Comparison of ENCODE assay signal across 1 cellular context in genomic region chr5:139526309-139527109, GRCh38.
TF ChIP-seq lines count a peak whose summit lies in the region.

No MANE protein-coding gene starts in this region.

TF ChIP-seq in HepG2, 621 proteins besides CTCF, POLR2A, EP300 and RAD21 (continues in another document):
- TF ChIP-seq CSRNP1 (CRISPR knock-in tag; IDR thresholded peaks at IDR 0.05) = peak; percentile 22; the same call in 1 of the 2 replicates
- 0 out of 2 replicates have a peak, but pooled peaks have one; percentile 47 for TF ChIP-seq DZIP1 (CRISPR knock-in tag; IDR thresholded peaks at IDR 0.05)
- TF ChIP-seq ZNF891 (CRISPR knock-in tag; IDR thresholded peaks at IDR 0.05) = peak; percentile 62; the same call in 1 of the 2 replicates
- TF ChIP-seq EEA1 (CRISPR knock-in tag; IDR thresholded peaks at IDR 0.05; ENCODE audit: borderline replicate concordance) = peak; percentile 59; the same call in 1 of the 2 replicates
- TF ChIP-seq SAFB2 (CRISPR knock-in tag; IDR thresholded peaks at IDR 0.05; ENCODE audit: borderline replicate concordance, low read depth) = 0 out of 2 replicates have a peak, but pooled peaks have one; percentile 22
- 0 out of 2 replicates have a peak, but pooled peaks have one; percentile 36 for TF ChIP-seq ZNF263 (CRISPR knock-in tag; IDR thresholded peaks at IDR 0.05)
- 0 out of 2 replicates have a peak, but pooled peaks have one; percentile 9 for TF ChIP-seq FOXC1 (CRISPR knock-in tag; IDR thresholded peaks at IDR 0.05; ENCODE audit: borderline replicate concordance)
- TF ChIP-seq ERF (CRISPR knock-in tag; IDR thresholded peaks at IDR 0.05) = 0 out of 2 replicates have a peak, but pooled peaks have one; percentile 7
- peak; percentile 35; the same call in 1 of the 2 replicates for TF ChIP-seq ARNTL (CRISPR knock-in tag; IDR thresholded peaks at IDR 0.05)
- TF ChIP-seq TMF1 (CRISPR knock-in tag; IDR thresholded peaks at IDR 0.05; ENCODE audit: low read depth) = peak; percentile 64; the same call in 1 of the 2 replicates
- peak; percentile 30 for TF ChIP-seq HNF4A (CRISPR knock-in tag; IDR thresholded peaks at IDR 0.05)
- peak; percentile 31; the same call in 1 of the 2 replicates for TF ChIP-seq ZNF546 (CRISPR knock-in tag; conservative IDR thresholded peaks at IDR 0.05)
- TF ChIP-seq ZNF230 (CRISPR knock-in tag; IDR thresholded peaks at IDR 0.05) = peak; percentile 57; the same call in 1 of the 2 replicates
- TF ChIP-seq ZFP91 (CRISPR knock-in tag; IDR thresholded peaks at IDR 0.05; ENCODE audit: borderline replicate concordance) = peak; percentile 43; the same call in 1 of the 2 replicates
- 0 out of 2 replicates have a peak, but pooled peaks have one; percentile 34 for TF ChIP-seq TARDBP (CRISPR knock-in tag; IDR thresholded peaks at IDR 0.05)
- TF ChIP-seq ZFP90 (CRISPR knock-in tag; IDR thresholded peaks at IDR 0.05; ENCODE audit: borderline replicate concordance) = peak; percentile 51; the same call in 1 of the 2 replicates
- TF ChIP-seq ISL2 (CRISPR knock-in tag; IDR thresholded peaks at IDR 0.05) = 0 out of 2 replicates have a peak, but pooled peaks have one; percentile 28
- 0 out of 2 replicates have a peak, but pooled peaks have one; percentile 32 for TF ChIP-seq ATF5 (CRISPR knock-in tag; IDR thresholded peaks at IDR 0.05; ENCODE audit: low read depth)
- TF ChIP-seq AHDC1 (CRISPR knock-in tag; IDR thresholded peaks at IDR 0.05; ENCODE audit: borderline replicate concordance) = peak; percentile 22; the same call in 1 of the 2 replicates
- TF ChIP-seq POLR2G (IDR thresholded peaks at IDR 0.05; ENCODE audit: low read depth, low read length) = peak; percentile 49; the same call in 1 of the 2 replicates
- peak; percentile 63; the same call in 1 of the 2 replicates for TF ChIP-seq IRF9 (CRISPR knock-in tag; IDR thresholded peaks at IDR 0.05; ENCODE audit: borderline replicate concordance)
- peak; percentile 81 for TF ChIP-seq ZNF800 (CRISPR knock-in tag; IDR thresholded peaks at IDR 0.05)
- peak; percentile 31; the same call in 1 of the 2 replicates for TF ChIP-seq PBX2 (CRISPR knock-in tag; IDR thresholded peaks at IDR 0.05)
- peak; percentile 0 to 51; a peak in 2 of 4 replicates for TF ChIP-seq HMGXB4 (CRISPR knock-in tag; IDR thresholded peaks at IDR 0.05; ENCODE audit: borderline replicate concordance in 1 of 2, low read depth in 1 of 2)
- peak; percentile 63; the same call in 1 of the 2 replicates for TF ChIP-seq ZNF574 (CRISPR knock-in tag; IDR thresholded peaks at IDR 0.05)
- TF ChIP-seq BRCA1 (CRISPR knock-in tag; IDR thresholded peaks at IDR 0.05) = 0 out of 2 replicates have a peak, but pooled peaks have one; percentile 33
